8 cellular contexts compared by ENCODE assay signal in genomic region chr15:77959094-77959879, GRCh38.
DNase-seq lines count a peak whose midpoint lies in the region; ATAC-seq, FAIRE-seq and TF ChIP-seq lines count a peak whose summit lies in the region.

No MANE protein-coding gene starts in this region.

- peak; percentile 87 for FAIRE-seq in GM12891 (lab: Jason Lieb, UNC)

- no peaks in the 10 kb centered on the region for H3K9me3 Mint-ChIP-seq in naive B cell

- peaks cover 0 to 14% (median 6%) of the 10 kb centered on the region in 3 donors for H3K4me1 Mint-ChIP-seq in naive B cell

- peaks cover 4 to 14% (median 10%) of the 10 kb centered on the region in 3 donors for H3K27me3 Mint-ChIP-seq in naive B cell

- TF ChIP-seq CTCF in 22Rv1 (IDR thresholded peaks at IDR 0.05): peak; percentile 95
- peak; percentile 93 for TF ChIP-seq CTCF in epithelial cell of proximal tubule (conservative IDR thresholded peaks at IDR 0.05; ENCODE audit: low read depth, low read length)

- no peak overlapping the region for H3K27ac ChIP-seq in 22Rv1

- peak overlapping the region in 4 of 8 donors; percentile 19 to 55 (median 46) for H3K4me3 Mint-ChIP-seq in naive B cell

- no peaks in the 10 kb centered on the region for H3K36me3 Mint-ChIP-seq in naive B cell

- H3K4me3 ChIP-seq in epithelial cell of proximal tubule (ENCODE audit: low read depth, low read length): peak overlapping the region; percentile 42

- no peak for TF ChIP-seq POLR2A in GM12891 (IDR thresholded peaks at IDR 0.05; ENCODE audit: low read depth, low read length)

- DNase-seq in GM12891 (ENCODE audit: insufficient read length, low spot score): peak; percentile 52
- DNase-seq in NOMO-1 treated with dmso at 0.1 percent for 144 hours (lab: John Stamatoyannopoulos, UW; ENCODE audit: unreplicated experiment): peak; percentile 33
- peak; percentile 90 for DNase-seq in activated CD8-positive, alpha-beta memory T cell treated with anti-CD3 and anti-CD28 coated beads, Interleukin-2, amount 50 U/mL, for 48 hours
- no peak for DNase-seq in epithelial cell of proximal tubule (ENCODE audit: low read depth)
- peak; percentile 63 for DNase-seq in naive B cell
- DNase-seq in stimulated activated CD8-positive, alpha-beta memory T cell treated with anti-CD3 and anti-CD28 coated beads, Interleukin-7, amount 100 ng/mL, for 24 hours (ENCODE audit: low read depth): peak; percentile 58

- H3K27ac Mint-ChIP-seq in naive B cell: no peak overlapping the region

- ATAC-seq in HG03432 (IDR thresholded peaks at IDR 0.05; ENCODE audit: unreplicated experiment): peak; percentile 81
- peak; percentile 82 to 92 for ATAC-seq in naive B cell (ENCODE audit: low read depth in 2 of 2)

TF ChIP-seq in GM12891, 5 proteins besides CTCF, POLR2A, EP300 and RAD21:
- no peak for TF ChIP-seq POLR2AphosphoS5 (IDR thresholded peaks at IDR 0.05; ENCODE audit: low read depth, low read length)
- TF ChIP-seq POU2F2 (IDR thresholded peaks at IDR 0.05; ENCODE audit: low read depth, low read length): no peak
- TF ChIP-seq SPI1 (IDR thresholded peaks at IDR 0.05; ENCODE audit: low read depth, low read length): no peak
- no peak for TF ChIP-seq TAF1 (IDR thresholded peaks at IDR 0.05; ENCODE audit: low read depth, low read length)
- TF ChIP-seq PAX5 (IDR thresholded peaks at IDR 0.05; ENCODE audit: insufficient read depth, low read length, severe bottlenecking): no peak
